ENCODE assay signal across 1 cellular context in genomic region chr18:58754544-58755068, GRCh38.
TF ChIP-seq lines count a peak whose summit lies in the region.

No MANE protein-coding gene starts in this region.

TF ChIP-seq in GM23338, 12 proteins besides CTCF, POLR2A, EP300 and RAD21 (continued from another document):
- no peak for TF ChIP-seq ETS1 (IDR thresholded peaks at IDR 0.05)
